1 cellular context compared by ENCODE assay signal in genomic region chr3:129971368-129972052, GRCh38.
TF ChIP-seq lines count a peak whose summit lies in the region.

No MANE protein-coding gene starts in this region.

TF ChIP-seq in HepG2, 621 proteins besides CTCF, POLR2A, EP300 and RAD21 (continued from another document):
- TF ChIP-seq ZC3H13 (CRISPR knock-in tag; IDR thresholded peaks at IDR 0.05) = no peak
- TF ChIP-seq ZNF746 (CRISPR knock-in tag; IDR thresholded peaks at IDR 0.05) = peak; percentile 98
- TF ChIP-seq ZBTB1 (CRISPR knock-in tag; IDR thresholded peaks at IDR 0.05; ENCODE audit: borderline replicate concordance) = no peak
- TF ChIP-seq JUN (CRISPR knock-in tag; IDR thresholded peaks at IDR 0.05) = no peak
- TF ChIP-seq, protein P1, sequence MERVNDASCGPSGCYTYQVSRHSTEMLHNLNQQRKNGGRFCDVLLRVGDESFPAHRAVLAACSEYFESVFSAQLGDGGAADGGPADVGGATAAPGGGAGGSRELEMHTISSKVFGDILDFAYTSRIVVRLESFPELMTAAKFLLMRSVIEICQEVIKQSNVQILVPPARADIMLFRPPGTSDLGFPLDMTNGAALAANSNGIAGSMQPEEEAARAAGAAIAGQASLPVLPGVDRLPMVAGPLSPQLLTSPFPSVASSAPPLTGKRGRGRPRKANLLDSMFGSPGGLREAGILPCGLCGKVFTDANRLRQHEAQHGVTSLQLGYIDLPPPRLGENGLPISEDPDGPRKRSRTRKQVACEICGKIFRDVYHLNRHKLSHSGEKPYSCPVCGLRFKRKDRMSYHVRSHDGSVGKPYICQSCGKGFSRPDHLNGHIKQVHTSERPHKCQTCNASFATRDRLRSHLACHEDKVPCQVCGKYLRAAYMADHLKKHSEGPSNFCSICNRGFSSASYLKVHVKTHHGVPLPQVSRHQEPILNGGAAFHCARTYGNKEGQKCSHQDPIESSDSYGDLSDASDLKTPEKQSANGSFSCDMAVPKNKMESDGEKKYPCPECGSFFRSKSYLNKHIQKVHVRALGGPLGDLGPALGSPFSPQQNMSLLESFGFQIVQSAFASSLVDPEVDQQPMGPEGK (CRISPR knock-in tag; IDR thresholded peaks at IDR 0.05) = peak; percentile 34; the same call in 1 of the 2 replicates
- no peak for TF ChIP-seq ZNF317 (CRISPR knock-in tag; IDR thresholded peaks at IDR 0.05)
- TF ChIP-seq, protein P2, sequence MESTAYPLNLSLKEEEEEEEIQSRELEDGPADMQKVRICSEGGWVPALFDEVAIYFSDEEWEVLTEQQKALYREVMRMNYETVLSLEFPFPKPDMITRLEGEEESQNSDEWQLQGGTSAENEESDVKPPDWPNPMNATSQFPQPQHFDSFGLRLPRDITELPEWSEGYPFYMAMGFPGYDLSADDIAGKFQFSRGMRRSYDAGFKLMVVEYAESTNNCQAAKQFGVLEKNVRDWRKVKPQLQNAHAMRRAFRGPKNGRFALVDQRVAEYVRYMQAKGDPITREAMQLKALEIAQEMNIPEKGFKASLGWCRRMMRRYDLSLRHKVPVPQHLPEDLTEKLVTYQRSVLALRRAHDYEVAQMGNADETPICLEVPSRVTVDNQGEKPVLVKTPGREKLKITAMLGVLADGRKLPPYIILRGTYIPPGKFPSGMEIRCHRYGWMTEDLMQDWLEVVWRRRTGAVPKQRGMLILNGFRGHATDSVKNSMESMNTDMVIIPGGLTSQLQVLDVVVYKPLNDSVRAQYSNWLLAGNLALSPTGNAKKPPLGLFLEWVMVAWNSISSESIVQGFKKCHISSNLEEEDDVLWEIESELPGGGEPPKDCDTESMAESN (CRISPR knock-in tag; conservative IDR thresholded peaks at IDR 0.05) = no peak
- TF ChIP-seq, protein P3, sequence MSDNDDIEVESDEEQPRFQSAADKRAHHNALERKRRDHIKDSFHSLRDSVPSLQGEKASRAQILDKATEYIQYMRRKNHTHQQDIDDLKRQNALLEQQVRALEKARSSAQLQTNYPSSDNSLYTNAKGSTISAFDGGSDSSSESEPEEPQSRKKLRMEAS (IDR thresholded peaks at IDR 0.05) = peak; percentile 34; the same call in 1 of the 2 replicates
- TF ChIP-seq NR2F2 (IDR thresholded peaks at IDR 0.05; ENCODE audit: borderline replicate concordance, low read depth) = peak; percentile 80
- TF ChIP-seq, protein P4, sequence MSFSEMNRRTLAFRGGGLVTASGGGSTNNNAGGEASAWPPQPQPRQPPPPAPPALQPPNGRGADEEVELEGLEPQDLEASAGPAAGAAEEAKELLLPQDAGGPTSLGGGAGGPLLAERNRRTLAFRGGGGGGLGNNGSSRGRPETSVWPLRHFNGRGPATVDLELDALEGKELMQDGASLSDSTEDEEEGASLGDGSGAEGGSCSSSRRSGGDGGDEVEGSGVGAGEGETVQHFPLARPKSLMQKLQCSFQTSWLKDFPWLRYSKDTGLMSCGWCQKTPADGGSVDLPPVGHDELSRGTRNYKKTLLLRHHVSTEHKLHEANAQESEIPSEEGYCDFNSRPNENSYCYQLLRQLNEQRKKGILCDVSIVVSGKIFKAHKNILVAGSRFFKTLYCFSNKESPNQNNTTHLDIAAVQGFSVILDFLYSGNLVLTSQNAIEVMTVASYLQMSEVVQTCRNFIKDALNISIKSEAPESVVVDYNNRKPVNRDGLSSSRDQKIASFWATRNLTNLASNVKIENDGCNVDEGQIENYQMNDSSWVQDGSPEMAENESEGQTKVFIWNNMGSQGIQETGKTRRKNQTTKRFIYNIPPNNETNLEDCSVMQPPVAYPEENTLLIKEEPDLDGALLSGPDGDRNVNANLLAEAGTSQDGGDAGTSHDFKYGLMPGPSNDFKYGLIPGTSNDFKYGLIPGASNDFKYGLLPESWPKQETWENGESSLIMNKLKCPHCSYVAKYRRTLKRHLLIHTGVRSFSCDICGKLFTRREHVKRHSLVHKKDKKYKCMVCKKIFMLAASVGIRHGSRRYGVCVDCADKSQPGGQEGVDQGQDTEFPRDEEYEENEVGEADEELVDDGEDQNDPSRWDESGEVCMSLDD (CRISPR knock-in tag; IDR thresholded peaks at IDR 0.05; ENCODE audit: borderline replicate concordance) = no peak
- no peak for TF ChIP-seq CEBPB (IDR thresholded peaks at IDR 0.05; ENCODE audit: borderline replicate concordance, low read depth, low read length)
- TF ChIP-seq, protein P5, sequence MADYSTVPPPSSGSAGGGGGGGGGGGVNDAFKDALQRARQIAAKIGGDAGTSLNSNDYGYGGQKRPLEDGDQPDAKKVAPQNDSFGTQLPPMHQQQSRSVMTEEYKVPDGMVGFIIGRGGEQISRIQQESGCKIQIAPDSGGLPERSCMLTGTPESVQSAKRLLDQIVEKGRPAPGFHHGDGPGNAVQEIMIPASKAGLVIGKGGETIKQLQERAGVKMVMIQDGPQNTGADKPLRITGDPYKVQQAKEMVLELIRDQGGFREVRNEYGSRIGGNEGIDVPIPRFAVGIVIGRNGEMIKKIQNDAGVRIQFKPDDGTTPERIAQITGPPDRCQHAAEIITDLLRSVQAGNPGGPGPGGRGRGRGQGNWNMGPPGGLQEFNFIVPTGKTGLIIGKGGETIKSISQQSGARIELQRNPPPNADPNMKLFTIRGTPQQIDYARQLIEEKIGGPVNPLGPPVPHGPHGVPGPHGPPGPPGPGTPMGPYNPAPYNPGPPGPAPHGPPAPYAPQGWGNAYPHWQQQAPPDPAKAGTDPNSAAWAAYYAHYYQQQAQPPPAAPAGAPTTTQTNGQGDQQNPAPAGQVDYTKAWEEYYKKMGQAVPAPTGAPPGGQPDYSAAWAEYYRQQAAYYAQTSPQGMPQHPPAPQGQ (CRISPR knock-in tag; IDR thresholded peaks at IDR 0.05; ENCODE audit: borderline replicate concordance) = no peak
- TF ChIP-seq ELK4 (CRISPR knock-in tag; IDR thresholded peaks at IDR 0.05; ENCODE audit: borderline replicate concordance) = no peak
- TF ChIP-seq TCF7L2 (IDR thresholded peaks at IDR 0.05; ENCODE audit: low read depth, low read length) = peak; percentile 18; the same call in 1 of the 2 replicates
- peak; percentile 62 to 70 for TF ChIP-seq NR2F1 (CRISPR knock-in tag; IDR thresholded peaks at IDR 0.05)
- peak; percentile 80 for TF ChIP-seq GATAD2A (CRISPR knock-in tag; IDR thresholded peaks at IDR 0.05)
- TF ChIP-seq HNRNPH1 (optimal IDR thresholded peaks at IDR 0.05; ENCODE audit: low read depth, low read length) = no peak
- TF ChIP-seq IKZF5 (CRISPR knock-in tag; IDR thresholded peaks at IDR 0.05) = no peak
TF ChIP-seq in HepG2: peak in this region for 38.
